In the genomic region with DNA sequence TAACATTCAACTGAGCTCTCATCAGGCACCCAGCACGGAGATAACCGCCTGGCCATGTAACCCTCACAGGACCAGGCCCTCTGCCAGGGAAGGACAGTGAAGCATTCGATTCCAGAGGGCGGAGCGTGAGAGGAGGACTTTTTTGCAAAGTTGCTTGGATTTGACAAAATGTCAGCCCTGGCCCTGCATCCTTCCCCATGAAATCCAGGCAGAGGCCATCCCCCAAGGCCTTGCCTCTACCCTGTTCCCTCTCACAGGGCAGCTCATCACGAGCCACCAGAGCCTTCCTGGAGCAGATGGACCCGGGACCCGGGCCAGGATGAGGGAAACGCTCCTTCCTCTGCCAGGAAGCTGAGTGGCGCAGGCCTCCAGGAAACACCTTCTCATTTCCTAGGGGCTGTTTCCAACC, we compare ENCODE assay signal across 1 cellular context.
TF ChIP-seq lines count a peak whose summit lies in the region.

No MANE protein-coding gene starts in this region.

TF ChIP-seq in IMR-90, 13 proteins besides CTCF, POLR2A, EP300 and RAD21 (continued from another document):
- TF ChIP-seq USF2 (IDR thresholded peaks at IDR 0.05; ENCODE audit: low read depth, low read length), result no peak
- no peak for TF ChIP-seq NFE2L2 (IDR thresholded peaks at IDR 0.05; ENCODE audit: low read depth, low read length)
- TF ChIP-seq RCOR1 (IDR thresholded peaks at IDR 0.05; ENCODE audit: insufficient replicate concordance, low read length), result no peak
- TF ChIP-seq FOS (IDR thresholded peaks at IDR 0.05; ENCODE audit: low read depth, low read length), result no peak
- TF ChIP-seq BHLHE40 (IDR thresholded peaks at IDR 0.05; ENCODE audit: low read depth, low read length), result no peak
- TF ChIP-seq CHD1 (IDR thresholded peaks at IDR 0.05; ENCODE audit: low read depth, low read length), result no peak
- no peak for TF ChIP-seq CEBPB (IDR thresholded peaks at IDR 0.05; ENCODE audit: low read depth, low read length)
- no peak for TF ChIP-seq SMC3 (IDR thresholded peaks at IDR 0.05; ENCODE audit: low read depth, low read length)
- no peak for TF ChIP-seq ELK1 (IDR thresholded peaks at IDR 0.05; ENCODE audit: borderline replicate concordance, low read depth, low read length)
- TF ChIP-seq RFX5 (IDR thresholded peaks at IDR 0.05; ENCODE audit: low read depth, low read length), result no peak
- no peak for TF ChIP-seq MAFK (IDR thresholded peaks at IDR 0.05; ENCODE audit: low read depth, low read length)
